Comparison of ENCODE assay signal across 18 cellular contexts in the genomic region with DNA sequence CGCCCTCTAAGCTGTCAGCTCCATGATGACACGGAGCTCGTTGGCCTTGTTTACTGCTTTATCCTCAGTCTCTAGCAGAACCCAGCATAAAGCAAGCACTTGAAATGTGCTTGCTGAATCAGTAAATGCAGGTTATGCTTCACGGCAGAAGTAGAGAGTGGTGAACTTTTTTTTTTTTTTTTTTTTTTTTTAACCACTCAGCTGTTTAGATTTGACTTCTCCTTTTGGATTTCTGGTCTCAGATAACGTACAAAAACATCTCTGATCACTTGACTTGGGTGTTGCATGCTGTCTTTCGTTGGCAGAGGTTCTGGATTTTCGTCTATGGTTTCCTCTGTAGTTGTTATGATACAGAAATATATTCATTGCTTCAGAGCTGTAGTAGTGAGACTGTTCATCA.
A peak's percentile ranks its signal among the peaks of the same experiment; 100 is the strongest.
DNase-seq lines count a peak whose midpoint lies in the region; ATAC-seq and TF ChIP-seq lines count a peak whose summit lies in the region.
"Had no signal": no experiment of that assay in that cellular context is flagged by ENCODE, and none has a peak within 500 bp of the region (broad histone marks: within the 10 kb centered on the region; RNA-seq: fewer than 3 reads in every experiment).

No MANE protein-coding gene starts in this region.

- no peak overlapping the region for H3K4me3 ChIP-seq in BLaER1
- peak overlapping the region; percentile 39 for H3K4me3 ChIP-seq in neural progenitor cell
- H3K4me3 ChIP-seq in thyroid gland (replicated peaks in 1 of 3): no peak overlapping the region
- H3K4me3 ChIP-seq: GM23248 had no signal

- H3K27me3 ChIP-seq in BLaER1 (no peaks in the 10 kb centered on the region), neural progenitor cell (no peaks in the 10 kb centered on the region), thyroid gland (no peaks in the 10 kb centered on the region)

- peaks cover 30% of the 10 kb centered on the region for H3K4me1 ChIP-seq in BLaER1
- H3K4me1 ChIP-seq in neural progenitor cell: peaks cover 61% of the 10 kb centered on the region
- H3K4me1 ChIP-seq in thyroid gland: no peaks in the 10 kb centered on the region

- H3K9ac ChIP-seq in BLaER1 (no peak overlapping the region), neural progenitor cell (no peak overlapping the region)
- H3K9ac ChIP-seq: GM23248, SK-N-SH had no signal

- H2AFZ ChIP-seq in neural progenitor cell (replicated peaks): no peak overlapping the region
- H2AFZ ChIP-seq: GM23248 had no signal

- H3K4me1 Mint-ChIP-seq in CD14-positive monocyte (peaks cover 25% of the 10 kb centered on the region), activated B cell treated with CpG ODN at 0.5 μM for 24 hours (peaks cover 9% of the 10 kb centered on the region), neural progenitor cell (peaks cover 41% of the 10 kb centered on the region)

- DNase-seq in CD14-positive monocyte (ENCODE audit: low spot score): no peak
- no peak for DNase-seq in activated B cell treated with CpG ODN at 0.5 μM for 24 hours
- DNase-seq in neural progenitor cell (ENCODE audit: low spot score): no peak
- DNase-seq in stimulated activated CD4-positive, alpha-beta T cell treated with anti-CD3 and anti-CD28 coated beads, Interleukin-4, amount 100 ng/mL, for 1 hour: no peak
- no peak for DNase-seq in thyroid gland
- DNase-seq: DMS 273 treated with DMSO at 0.1 percent for 48 hours, GM23248, IMR-90, MM.1S, NCI-H187 treated with DMSO at 0.1 percent for 48 hours, NCI-H2171, NCI-H446, NCI-H748 treated with DMSO at 0.1 percent for 48 hours, SHP77, SK-N-SH had no signal

- H3K9me3 Mint-ChIP-seq in CD14-positive monocyte (peaks cover 0 to 4% (median 0%) of the 10 kb centered on the region in 7 donors), activated B cell treated with CpG ODN at 0.5 μM for 24 hours (no peaks in the 10 kb centered on the region), neural progenitor cell (peaks cover 2% of the 10 kb centered on the region)

- H3K4me2 ChIP-seq in BLaER1 (peak overlapping the region; percentile 80), neural progenitor cell (peak overlapping the region; percentile 78)
- H3K4me2 ChIP-seq: SK-N-SH had no signal

- H3K79me2 ChIP-seq in neural progenitor cell (ENCODE audit: low read depth): no peaks in the 10 kb centered on the region

- ATAC-seq in activated B cell treated with CpG ODN at 0.5 μM for 24 hours (ENCODE audit: low read depth) (peak; percentile 25), HG03025 (IDR thresholded peaks at IDR 0.05; ENCODE audit: low FRiP score, unreplicated experiment) (no peak), GM19023 (IDR thresholded peaks at IDR 0.05; ENCODE audit: unreplicated experiment) (no peak)

- intact Hi-C loops in CD14-positive monocyte (cut with micrococcal nuclease): loop anchor here in 1 of 2 donors (5.0 kb wide), 1 partner anchor 43 kb away; no protein-coding TSS in a partner anchor
- intact Hi-C loops in activated B cell treated with CpG ODN at 0.5 μM for 24 hours (cut with micrococcal nuclease): no loop called here
- intact Hi-C loops in thyroid gland (cut with DNase I): no loop called here

- no peaks in the 10 kb centered on the region for H3K36me3 Mint-ChIP-seq in CD14-positive monocyte
- no peaks in the 10 kb centered on the region for H3K36me3 Mint-ChIP-seq in activated B cell treated with CpG ODN at 0.5 μM for 24 hours (ENCODE audit: low read depth)
- no peaks in the 10 kb centered on the region for H3K36me3 Mint-ChIP-seq in neural progenitor cell

- H3K27ac Mint-ChIP-seq in CD14-positive monocyte (peak overlapping the region; percentile 51 to 87 (median 73)), activated B cell treated with CpG ODN at 0.5 μM for 24 hours (no peak overlapping the region), neural progenitor cell (peak overlapping the region; percentile 96)

- TF ChIP-seq CTCF in CD14-positive monocyte (IDR thresholded peaks at IDR 0.05) (no peak), activated B cell treated with CpG ODN at 0.5 μM for 24 hours (IDR thresholded peaks at IDR 0.05) (no peak), neural progenitor cell (IDR thresholded peaks at IDR 0.05) (no peak), thyroid gland (IDR thresholded peaks at IDR 0.05) (no peak)

- 71 to 73% methylated on average over 7 of the region's 7 CpGs for WGBS in thyroid gland, 2 donors

- H3K27ac ChIP-seq in BLaER1 (no peak overlapping the region), neural progenitor cell (peak overlapping the region; percentile 71), thyroid gland (no peak overlapping the region)
- H3K27ac ChIP-seq: GM23248 had no signal

- no peak for TF ChIP-seq POLR2A in thyroid gland (IDR thresholded peaks at IDR 0.05)

- no peaks in the 10 kb centered on the region for H3K36me3 ChIP-seq in BLaER1
- H3K36me3 ChIP-seq in neural progenitor cell: no peaks in the 10 kb centered on the region
- no peaks in the 10 kb centered on the region for H3K36me3 ChIP-seq in thyroid gland

- POLR2A ChIA-PET in activated B cell treated with CpG ODN at 0.5 μM for 24 hours (lab: Charles Lee): interaction anchor here (0.6 kb wide), 1 partner anchor 754 kb away, joined by 5 read pairs; no protein-coding TSS in a partner anchor

- CTCF ChIA-PET in activated B cell treated with CpG ODN at 0.5 μM for 24 hours (lab: Charles Lee): no interaction called here

- H3K27me3 Mint-ChIP-seq in CD14-positive monocyte (ENCODE audit: low read depth in 3 of 3) (peaks cover 0 to 3% (median 0%) of the 10 kb centered on the region in 3 donors), activated B cell treated with CpG ODN at 0.5 μM for 24 hours (peaks cover 3% of the 10 kb centered on the region), neural progenitor cell (ENCODE audit: insufficient read depth, low read depth) (peaks cover 17% of the 10 kb centered on the region)

- peaks cover 34% of the 10 kb centered on the region for H3F3A ChIP-seq in neural progenitor cell (ENCODE audit: low read depth)

- H4K20me1 ChIP-seq in BLaER1 (no peaks in the 10 kb centered on the region), neural progenitor cell (ENCODE audit: low read depth) (peaks cover 16% of the 10 kb centered on the region)

- H3K4me3 Mint-ChIP-seq in CD14-positive monocyte: peak overlapping the region; percentile 7 to 72
- no peak overlapping the region for H3K4me3 Mint-ChIP-seq in activated B cell treated with CpG ODN at 0.5 μM for 24 hours
- H3K4me3 Mint-ChIP-seq in neural progenitor cell: peak overlapping the region; percentile 70

- H3K9me3 ChIP-seq in BLaER1: peaks cover 26% of the 10 kb centered on the region
- H3K9me3 ChIP-seq in neural progenitor cell (ENCODE audit: low read depth): no peaks in the 10 kb centered on the region
- H3K9me3 ChIP-seq in thyroid gland: no peaks in the 10 kb centered on the region
- H3K9me3 ChIP-seq: SK-N-SH had no signal
